ENCODE assay signal across 11 cellular contexts in genomic region chr6:167550936-167551633, GRCh38.
DNase-seq lines count a peak whose midpoint lies in the region; ATAC-seq and TF ChIP-seq lines count a peak whose summit lies in the region.
"Had no signal": no experiment of that assay in that cellular context is flagged by ENCODE, and none has a peak within 500 bp of the region (broad histone marks: within the 10 kb centered on the region; RNA-seq: fewer than 3 reads in every experiment).

No MANE protein-coding gene starts in this region.

- H3K27ac Mint-ChIP-seq in brain = peak overlapping the region in 4 of 5 experiments; percentile 30 to 72 (median 54)
- H3K27ac Mint-ChIP-seq: activated naive CD4-positive, alpha-beta T cell treated with anti-CD3 and anti-CD28 coated beads for 36 hours had no signal

- peaks cover 4 to 19% (median 11%) of the 10 kb centered on the region in 5 experiments for H3K9me3 Mint-ChIP-seq in brain

- no peak for ATAC-seq in HG02870 (IDR thresholded peaks at IDR 0.05; ENCODE audit: unreplicated experiment)
- ATAC-seq in GM19328 (IDR thresholded peaks at IDR 0.05; ENCODE audit: unreplicated experiment) = no peak

- DNase-seq in DMS79 treated with DMSO at 0.1 percent for 48 hours (lab: John Stamatoyannopoulos, UW) (peak; percentile 71), hypothalamus (lab: John Stamatoyannopoulos, UW) (peak in 45 of 51 donors; percentile 18 to 85 (median 63)), posterior vena cava (ENCODE audit: low spot score) (peak; percentile 96), T-helper 1 cell (no peak), NCI-H774 (lab: John Stamatoyannopoulos, UW) (no peak)
- DNase-seq: activated naive CD4-positive, alpha-beta T cell treated with anti-CD3 and anti-CD28 coated beads for 36 hours; NCI-H524; SK-N-SH had no signal

- intact Hi-C loops in posterior vena cava (cut with DNase I) = no loop called here

- H3K4me3 Mint-ChIP-seq in brain = no peak overlapping the region
- H3K4me3 Mint-ChIP-seq: activated naive CD4-positive, alpha-beta T cell treated with anti-CD3 and anti-CD28 coated beads for 36 hours had no signal

- no peaks in the 10 kb centered on the region for H3K36me3 Mint-ChIP-seq in brain

- H3K27me3 Mint-ChIP-seq in brain = peaks cover 11% of the 10 kb centered on the region

- TF ChIP-seq CTCF in brain (conservative IDR thresholded peaks at IDR 0.05) = no peak

- H3K4me1 Mint-ChIP-seq in brain = peaks cover 37% of the 10 kb centered on the region

Comparison
In these comparisons a context has a peak if more than half of its experiments do, and no peak if none do; other contexts are left out.
1. DNase-seq: peak in DMS79 treated with DMSO at 0.1 percent for 48 hours (single experiment), hypothalamus (45 of 51) and posterior vena cava (single experiment); none in T-helper 1 cell (0 of 5) and NCI-H774 (single experiment).